ENCODE assay signal across 16 cellular contexts in genomic region chr12:68428211-68428610, GRCh38.
DNase-seq lines count a peak whose midpoint lies in the region; ATAC-seq and TF ChIP-seq lines count a peak whose summit lies in the region.
"Had no signal": no experiment of that assay in that cellular context is flagged by ENCODE, and none has a peak within 500 bp of the region (broad histone marks: within the 10 kb centered on the region; RNA-seq: fewer than 3 reads in every experiment).

No MANE protein-coding gene starts in this region.

- H2BK12ac ChIP-seq in trophoblast cell (ENCODE audit: low read length), result peak overlapping the region; percentile 35

- H3K18ac ChIP-seq in trophoblast cell (ENCODE audit: low read length), result no peak overlapping the region

- no peak overlapping the region for H2BK5ac ChIP-seq in trophoblast cell (ENCODE audit: low read depth, low read length, poor library complexity)

- H3K27ac Mint-ChIP-seq in GM23338 (no peak overlapping the region; the same call in 1 of the 2 replicates), WTC11 (0 out of 2 replicates have a peak overlapping the region, but pooled peaks have one; percentile 24)
- H3K27ac Mint-ChIP-seq: CD8-positive, alpha-beta T cell had no signal

- POLR2A ChIA-PET in WTC11 (lab: Charles Lee), result no interaction called here

- H2AK5ac ChIP-seq in trophoblast cell (ENCODE audit: low read length), result no peak overlapping the region

- TF ChIP-seq CTCF in GM23338 (conservative IDR thresholded peaks at IDR 0.05; ENCODE audit: low read depth in 2 of 2) (no peak), WTC11 (IDR thresholded peaks at IDR 0.05) (no peak)

- H3K4me2 ChIP-seq in GM23338 (peak overlapping the region; percentile 31), trophoblast cell (ENCODE audit: low read length) (no peak overlapping the region)
- H3K4me2 ChIP-seq: BLaER1 treated with 17β-estradiol and CSF1 and Interleukin-3, amounts not matched to agents 10 nM and 100 nM had no signal

- no CpG with 5 or more reads among the region's 4 CpGs for WGBS in trophoblast cell (ENCODE audit: extremely low coverage, insufficient coverage, insufficient read length)

- H3K23ac ChIP-seq in trophoblast cell (ENCODE audit: low read length), result no peak overlapping the region

- H3K9ac ChIP-seq in trophoblast cell (ENCODE audit: low read length), result no peak overlapping the region
- H3K9ac ChIP-seq: BLaER1 treated with 17β-estradiol and CSF1 and Interleukin-3, amounts not matched to agents 10 nM and 100 nM had no signal

- peaks cover 22% of the 10 kb centered on the region for H3K4me1 Mint-ChIP-seq in GM23338
- H3K4me1 Mint-ChIP-seq in WTC11, result peaks cover 28% of the 10 kb centered on the region

- H3K4ac ChIP-seq in trophoblast cell (ENCODE audit: low read depth, low read length), result no peak overlapping the region

- H3K4me1 ChIP-seq in GM23338 (ENCODE audit: insufficient read depth) (peaks cover 24% of the 10 kb centered on the region), trophoblast cell (ENCODE audit: control insufficient read depth in 1 of 2, insufficient read depth in 2 of 2, low read length in 2 of 2) (peaks cover 0 to 3% of the 10 kb centered on the region in 2 experiments)
- H3K4me1 ChIP-seq: BLaER1 treated with 17β-estradiol and CSF1 and Interleukin-3, amounts not matched to agents 10 nM and 100 nM; SJCRH30 had no signal

- no peaks in the 10 kb centered on the region for H3K9me2 ChIP-seq in GM23338 (ENCODE audit: insufficient read depth)

- H3K79me1 ChIP-seq in trophoblast cell (ENCODE audit: low read length), result no peaks in the 10 kb centered on the region

- DNase-seq in GM23338 (ENCODE audit: low spot score) (peak; percentile 56), WTC11 (ENCODE audit: low spot score) (no peak), left colon (no peak), trophoblast cell (peak; percentile 87 to 92), GM19238 (ENCODE audit: insufficient read length, low spot score) (no peak), posterior cingulate gyrus (no peak)
- DNase-seq: CD8-positive, alpha-beta T cell; GOT3; KG1; MV-4-11; NCI-H1694 treated with DMSO at 0.1 percent for 48 hours; NCI-H524 treated with DMSO at 0.1 percent for 48 hours; SJCRH30 had no signal

- H3K4me3 Mint-ChIP-seq in GM23338, result no peak overlapping the region
- H3K4me3 Mint-ChIP-seq in WTC11, result no peak overlapping the region
- H3K4me3 Mint-ChIP-seq: CD8-positive, alpha-beta T cell had no signal

- H2BK120ac ChIP-seq in trophoblast cell (ENCODE audit: insufficient read depth, low read length, poor library complexity), result no peak overlapping the region

- H3K9me3 ChIP-seq in trophoblast cell (ENCODE audit: insufficient read depth, low read depth, low read length), result peaks cover 2% of the 10 kb centered on the region
- H3K9me3 ChIP-seq: SJCRH30 had no signal

- H3K27me3 ChIP-seq in GM23338 (ENCODE audit: insufficient read depth) (no peaks in the 10 kb centered on the region), trophoblast cell (ENCODE audit: insufficient read depth, low read length) (no peaks in the 10 kb centered on the region)
- H3K27me3 ChIP-seq: BLaER1 treated with 17β-estradiol and CSF1 and Interleukin-3, amounts not matched to agents 10 nM and 100 nM; SJCRH30 had no signal

- no peak overlapping the region for H4K8ac ChIP-seq in trophoblast cell (ENCODE audit: low read depth, low read length)

- ATAC-seq in GM23338, result peak; percentile 90
- peak; percentile 95 for ATAC-seq in WTC11
- ATAC-seq in left colon, result peak; percentile 38
- no peak for ATAC-seq in GM21576 (IDR thresholded peaks at IDR 0.05; ENCODE audit: unreplicated experiment)
- ATAC-seq: CD8-positive, alpha-beta T cell; HepG2 had no signal

- peaks cover 9% of the 10 kb centered on the region for H3K27me3 Mint-ChIP-seq in GM23338 (ENCODE audit: insufficient read depth, low read depth, poor library complexity)
- no peaks in the 10 kb centered on the region for H3K27me3 Mint-ChIP-seq in WTC11 (ENCODE audit: low read depth)

- no peak overlapping the region for H4K91ac ChIP-seq in trophoblast cell (ENCODE audit: low read depth, low read length)

- H3K27ac ChIP-seq in GM23338 (ENCODE audit: low read depth), result no peak overlapping the region
- H3K27ac ChIP-seq in trophoblast cell (ENCODE audit: low read depth, low read length), result no peak overlapping the region
- H3K27ac ChIP-seq: BLaER1 treated with 17β-estradiol and CSF1 and Interleukin-3, amounts not matched to agents 10 nM and 100 nM; SJCRH30 had no signal

- CTCF ChIA-PET in WTC11 (lab: Charles Lee), result no interaction called here

- no peak overlapping the region for H4K12ac ChIP-seq in trophoblast cell (ENCODE audit: low read depth, low read length)

- no peak overlapping the region for H3K4me3 ChIP-seq in GM23338
- H3K4me3 ChIP-seq in trophoblast cell (ENCODE audit: low read depth, low read length), result no peak overlapping the region
- H3K4me3 ChIP-seq: BLaER1 treated with 17β-estradiol and CSF1 and Interleukin-3, amounts not matched to agents 10 nM and 100 nM; SJCRH30 had no signal

- H3K36me3 ChIP-seq in GM23338 (ENCODE audit: insufficient read depth), result no peaks in the 10 kb centered on the region
- H3K36me3 ChIP-seq in trophoblast cell (ENCODE audit: control insufficient read depth in 1 of 2, insufficient read depth in 2 of 2, low read length in 2 of 2), result no peaks in the 10 kb centered on the region
- H3K36me3 ChIP-seq: SJCRH30 had no signal

- H4K20me1 ChIP-seq in GM23338 (replicated peaks; ENCODE audit: insufficient read depth), result no peaks in the 10 kb centered on the region
- H4K20me1 ChIP-seq: BLaER1 treated with 17β-estradiol and CSF1 and Interleukin-3, amounts not matched to agents 10 nM and 100 nM had no signal

- H3K9me3 Mint-ChIP-seq in GM23338, result no peaks in the 10 kb centered on the region
- H3K9me3 Mint-ChIP-seq in WTC11, result no peaks in the 10 kb centered on the region
- H3K9me3 Mint-ChIP-seq: CD8-positive, alpha-beta T cell had no signal

- no peaks in the 10 kb centered on the region for H3F3A ChIP-seq in GM23338 (replicated peaks; ENCODE audit: low read depth)

- H3K36me3 Mint-ChIP-seq in GM23338 (ENCODE audit: low read depth) (no peaks in the 10 kb centered on the region), WTC11 (no peaks in the 10 kb centered on the region)
- H3K36me3 Mint-ChIP-seq: CD8-positive, alpha-beta T cell had no signal

- H3K14ac ChIP-seq in trophoblast cell (ENCODE audit: low read length), result no peak overlapping the region

- H3K79me2 ChIP-seq in GM23338 (replicated peaks; ENCODE audit: insufficient read depth) (no peaks in the 10 kb centered on the region), trophoblast cell (ENCODE audit: control insufficient read depth, insufficient read depth, low read length, poor library complexity) (no peaks in the 10 kb centered on the region)

- H2AFZ ChIP-seq in GM23338 (0 out of 2 replicates have a peak overlapping the region, but pooled peaks have one; percentile 1), trophoblast cell (ENCODE audit: insufficient read depth, low read length, poor library complexity) (no peak overlapping the region)

- intact Hi-C loops in left colon (cut with DNase I, micrococcal nuclease), result no loop called here
- intact Hi-C loops in posterior cingulate gyrus (cut with DNase I), result no loop called here

TF ChIP-seq in GM23338, 12 proteins besides CTCF, POLR2A, EP300 and RAD21 (continues in another document):
- no peak for TF ChIP-seq CREB1 (CRISPR knock-in tag; IDR thresholded peaks at IDR 0.05; ENCODE audit: low read depth)

TF ChIP-seq in WTC11, 78 proteins besides CTCF, POLR2A, EP300 and RAD21:
- TF ChIP-seq AR (CRISPR knock-in tag; IDR thresholded peaks at IDR 0.05) (no peak), E2F4 (CRISPR knock-in tag; IDR thresholded peaks at IDR 0.05; ENCODE audit: borderline replicate concordance, low read depth) (no peak), CREM (CRISPR knock-in tag; IDR thresholded peaks at IDR 0.05) (no peak)
- TF ChIP-seq, protein P1, sequence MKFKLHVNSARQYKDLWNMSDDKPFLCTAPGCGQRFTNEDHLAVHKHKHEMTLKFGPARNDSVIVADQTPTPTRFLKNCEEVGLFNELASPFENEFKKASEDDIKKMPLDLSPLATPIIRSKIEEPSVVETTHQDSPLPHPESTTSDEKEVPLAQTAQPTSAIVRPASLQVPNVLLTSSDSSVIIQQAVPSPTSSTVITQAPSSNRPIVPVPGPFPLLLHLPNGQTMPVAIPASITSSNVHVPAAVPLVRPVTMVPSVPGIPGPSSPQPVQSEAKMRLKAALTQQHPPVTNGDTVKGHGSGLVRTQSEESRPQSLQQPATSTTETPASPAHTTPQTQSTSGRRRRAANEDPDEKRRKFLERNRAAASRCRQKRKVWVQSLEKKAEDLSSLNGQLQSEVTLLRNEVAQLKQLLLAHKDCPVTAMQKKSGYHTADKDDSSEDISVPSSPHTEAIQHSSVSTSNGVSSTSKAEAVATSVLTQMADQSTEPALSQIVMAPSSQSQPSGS (CRISPR knock-in tag; IDR thresholded peaks at IDR 0.05; ENCODE audit: borderline replicate concordance, low read depth), result no peak

Comparison
In these comparisons a context has a peak if more than half of its experiments do, and no peak if none do; other contexts are left out.
1. DNase-seq: peak in GM23338 (single experiment) and trophoblast cell (2 of 2); none in WTC11 (single experiment), left colon (0 of 2), GM19238 (single experiment) and posterior cingulate gyrus (0 of 10).